In the genomic region with DNA sequence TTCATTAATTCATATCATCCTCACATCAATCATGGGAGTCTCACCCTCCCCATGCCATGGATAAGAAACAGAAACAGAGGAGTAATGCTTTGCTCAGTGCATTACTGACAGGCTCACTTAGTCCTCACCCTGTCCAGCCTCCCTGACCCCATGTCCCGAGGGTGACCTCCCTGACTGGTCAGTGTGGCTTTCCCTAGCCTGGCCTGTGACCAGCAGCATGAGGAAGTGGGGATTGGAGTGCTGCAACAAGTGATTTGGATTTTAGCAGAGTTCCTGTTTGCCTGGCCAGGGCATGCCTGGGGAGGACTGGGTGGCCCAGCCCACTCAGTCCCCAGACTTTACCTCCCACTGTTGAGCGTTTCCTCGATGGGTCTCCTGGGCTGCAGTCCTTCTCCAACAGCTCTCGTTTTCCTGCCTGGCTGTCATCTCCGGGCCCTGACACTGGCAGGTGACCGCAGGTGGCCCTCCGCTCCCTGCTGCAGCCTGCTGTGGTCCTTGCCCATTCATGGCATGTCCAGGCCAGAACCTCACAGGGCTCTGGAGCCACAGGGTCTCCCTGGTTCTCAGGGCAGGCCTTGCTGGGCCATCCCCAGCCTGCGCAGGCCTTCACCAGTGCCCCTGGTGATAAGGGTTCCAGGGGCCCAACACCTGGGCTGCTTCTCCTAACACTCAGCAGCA, we compare ENCODE assay signal across 14 cellular contexts. TPM values are rescaled to one million over a fixed set of nuclear protein-coding genes. Genes with fewer than 3 reads are reported as not detected.
DNase-seq lines count a peak whose midpoint lies in the region; ATAC-seq, FAIRE-seq and TF ChIP-seq lines count a peak whose summit lies in the region.
"Had no signal": no experiment of that assay in that cellular context is flagged by ENCODE, and none has a peak within 500 bp of the region (broad histone marks: within the 10 kb centered on the region; RNA-seq: fewer than 3 reads in every experiment).

No MANE protein-coding gene starts in this region.

- TF ChIP-seq CTCF in tibial nerve (IDR thresholded peaks at IDR 0.05) (no peak), D721Med (IDR thresholded peaks at IDR 0.05; ENCODE audit: insufficient read depth, missing control alignments) (no peak)

- FAIRE-seq in D721Med (lab: Jason Lieb, UNC): no peak

- H3K27me3 ChIP-seq in tibial nerve: peaks cover 0 to 10% of the 10 kb centered on the region in 2 donors

- peak overlapping the region; percentile 76 to 81 for H3K27ac Mint-ChIP-seq in T-cell
- peak overlapping the region in 6 of 10 donors; percentile 11 to 65 (median 31) for H3K27ac Mint-ChIP-seq in naive thymus-derived CD8-positive, alpha-beta T cell
- H3K27ac Mint-ChIP-seq: H9; stimulated activated naive CD8-positive, alpha-beta T cell treated with anti-CD3 and anti-CD28 coated beads, Interleukin-15, amount 100 ng/mL, for 72 hours had no signal

- H3K4me3 ChIP-seq in tibial nerve: no peak overlapping the region

- peak overlapping the region in 1 of 4 donors; percentile 8 for H3K27ac ChIP-seq in tibial nerve

- no peaks in the 10 kb centered on the region for H3K9me3 ChIP-seq in tibial nerve
- H3K9me3 ChIP-seq: Caco-2 had no signal

- H3K36me3 ChIP-seq in tibial nerve: no peaks in the 10 kb centered on the region

- CTCF ChIA-PET in T-cell (lab: Charles Lee): no interaction called here

- no peak for TF ChIP-seq POLR2A in tibial nerve (IDR thresholded peaks at IDR 0.05)

- H3K4me3 Mint-ChIP-seq in T-cell: peak overlapping the region in 2 of 3 donors; percentile 15 to 46
- peak overlapping the region in 6 of 10 donors; percentile 11 to 40 (median 25) for H3K4me3 Mint-ChIP-seq in naive thymus-derived CD8-positive, alpha-beta T cell
- H3K4me3 Mint-ChIP-seq: stimulated activated naive CD8-positive, alpha-beta T cell treated with anti-CD3 and anti-CD28 coated beads, Interleukin-15, amount 100 ng/mL, for 72 hours had no signal

- ATAC-seq in T-cell (replicated peaks in 1 of 4) (no peak), HG02798 (IDR thresholded peaks at IDR 0.05; ENCODE audit: poor library complexity, unreplicated experiment) (no peak)
- no peak for ATAC-seq in naive thymus-derived CD8-positive, alpha-beta T cell
- ATAC-seq: activated CD4-positive, CD25-positive, alpha-beta regulatory T cell treated with anti-CD3 and anti-CD28 coated beads, Interleukin-2, amount 50 U/mL, for 24 hours; stimulated activated naive CD8-positive, alpha-beta T cell treated with anti-CD3 and anti-CD28 coated beads, Interleukin-15, amount 100 ng/mL, for 72 hours had no signal

- TF ChIP-seq EP300 in tibial nerve (IDR thresholded peaks at IDR 0.05): peak in 1 of 2 donors; percentile 70

- H3K4me1 Mint-ChIP-seq in T-cell: peaks cover 38 to 54% (median 44%) of the 10 kb centered on the region in 3 donors
- H3K4me1 Mint-ChIP-seq in naive thymus-derived CD8-positive, alpha-beta T cell: peaks cover 13 to 43% (median 22%) of the 10 kb centered on the region in 4 donors

- H3K27me3 Mint-ChIP-seq in T-cell: peaks cover 0 to 9% of the 10 kb centered on the region in 2 donors
- peaks cover 0 to 12% (median 7%) of the 10 kb centered on the region in 5 donors for H3K27me3 Mint-ChIP-seq in naive thymus-derived CD8-positive, alpha-beta T cell

- no peaks in the 10 kb centered on the region for H3K9me3 Mint-ChIP-seq in T-cell
- H3K9me3 Mint-ChIP-seq in naive thymus-derived CD8-positive, alpha-beta T cell: no peaks in the 10 kb centered on the region
- H3K9me3 Mint-ChIP-seq: H9; stimulated activated naive CD8-positive, alpha-beta T cell treated with anti-CD3 and anti-CD28 coated beads, Interleukin-15, amount 100 ng/mL, for 72 hours had no signal

- POLR2A ChIA-PET in T-cell (lab: Charles Lee): no interaction called here
- POLR2A ChIA-PET in naive thymus-derived CD8-positive, alpha-beta T cell (lab: Charles Lee): no interaction called here

- H3K4me1 ChIP-seq in tibial nerve: peaks cover 0 to 45% (median 29%) of the 10 kb centered on the region in 4 donors
- H3K4me1 ChIP-seq: Caco-2 had no signal

- no peaks in the 10 kb centered on the region for H3K36me3 Mint-ChIP-seq in T-cell
- H3K36me3 Mint-ChIP-seq in naive thymus-derived CD8-positive, alpha-beta T cell: no peaks in the 10 kb centered on the region

- WGBS in tibial nerve, 2 donors: 71 to 76% methylated on average over 8 of the region's 8 CpGs

- DNase-seq in T-cell (no peak), globus pallidus (ENCODE audit: low spot score) (peak; percentile 41), tibial nerve (ENCODE audit: low spot score in 2 of 2) (peak; percentile 31 to 57), LoVo (ENCODE audit: low spot score) (no peak), D721Med (ENCODE audit: insufficient read length, low spot score) (no peak)
- no peak for DNase-seq in naive thymus-derived CD8-positive, alpha-beta T cell
- DNase-seq: amniotic stem cell; Caco-2; H9; NCI-H2171; stimulated activated naive CD8-positive, alpha-beta T cell treated with anti-CD3 and anti-CD28 coated beads, Interleukin-15, amount 100 ng/mL, for 72 hours had no signal

RNA-seq across cellular contexts. Expression of a gene that starts 1.2 kb away (rescaled TPM):
- total RNA-seq in T-cell (1 to 10 TPM; 2.0 to 5.3 (median 3.0) TPM), tibial nerve (under 1 TPM in 1 of 4 donors, not detected in 3; 0.21 TPM)
- total RNA-seq in naive thymus-derived CD8-positive, alpha-beta T cell: 1 to 10 TPM; 2.1 to 2.2 TPM
- polyA plus RNA-seq in naive thymus-derived CD8-positive, alpha-beta T cell: 1 to 10 TPM in 2 of 3 donors, under 1 TPM in 1; 0.29 to 1.4 (median 1.1) TPM
- total RNA-seq: Caco-2 had no signal

RNA-seq across cellular contexts. Expression of a gene that starts 6.5 kb away (rescaled TPM):
- total RNA-seq in T-cell (10 to 100 TPM; 25.0 to 47.4 (median 30.6) TPM), tibial nerve (10 to 100 TPM; 13.0 to 20.1 (median 16.4) TPM)
- total RNA-seq in naive thymus-derived CD8-positive, alpha-beta T cell: 10 to 100 TPM in 1 of 2 experiments, 1 to 10 TPM in 1; 9.1 to 10.2 TPM
- 1 to 10 TPM in 1 of 3 donors, under 1 TPM in 2; 0.48 to 1.2 (median 0.85) TPM for polyA plus RNA-seq in naive thymus-derived CD8-positive, alpha-beta T cell

RNA-seq across cellular contexts. Expression of a gene that starts 17.7 kb away (rescaled TPM):
- total RNA-seq in T-cell (not detected), tibial nerve (under 1 TPM in 2 of 4 donors, not detected in 2; 0.22 to 0.42 TPM)
- total RNA-seq in naive thymus-derived CD8-positive, alpha-beta T cell: not detected
- under 1 TPM in 1 of 3 donors, not detected in 2; 0.05 TPM for polyA plus RNA-seq in naive thymus-derived CD8-positive, alpha-beta T cell
- total RNA-seq: Caco-2, dermis microvascular lymphatic vessel endothelial cell had no signal

Comparison
In these comparisons a context has a peak if more than half of its experiments do, and no peak if none do; other contexts are left out.
1. DNase-seq: peak in globus pallidus (single experiment) and tibial nerve (2 of 2); none in T-cell (0 of 34), naive thymus-derived CD8-positive, alpha-beta T cell (0 of 10), LoVo (single experiment) and D721Med (single experiment).